In genomic region chr1:111990026-111990877, GRCh38 we compare ENCODE assay signal across 8 cellular contexts. TPM values are rescaled to one million over a fixed set of nuclear protein-coding genes. Genes with fewer than 3 reads are reported as not detected.
DNase-seq lines count a peak whose midpoint lies in the region; ATAC-seq and TF ChIP-seq lines count a peak whose summit lies in the region.

No MANE protein-coding gene starts in this region.

- peak; percentile 59 for DNase-seq in NCI-H1092 treated with DMSO at 0.1 percent for 48 hours (lab: John Stamatoyannopoulos, UW)
- no peak for DNase-seq in NCI-H1092 (lab: John Stamatoyannopoulos, UW)
- DNase-seq in esophagus squamous epithelium (lab: John Stamatoyannopoulos, UW) = no peak
- DNase-seq in AG20443 (ENCODE audit: low spot score) = no peak
- DNase-seq in stimulated activated CD4-positive, alpha-beta T cell treated with anti-CD3 and anti-CD28 coated beads, Interleukin-1b, Interleukin-23, amount 100 ng/mL, for 48 hours = no peak

- peak; percentile 44 for ATAC-seq in SK-N-SH treated with all-trans-retinoic acid at 6 μM for 48 hours
- no peak for ATAC-seq in GM21515 (IDR thresholded peaks at IDR 0.05; ENCODE audit: unreplicated experiment)

- H3K4me2 ChIP-seq in neural cell (ENCODE audit: low read length) = peak overlapping the region; percentile 79

- peaks cover 0 to 58% (median 0%) of the 10 kb centered on the region in 4 donors for H3K27me3 ChIP-seq in esophagus squamous epithelium
- H3K27me3 ChIP-seq in neural cell (ENCODE audit: insufficient read depth, low read depth, low read length) = peaks cover 38% of the 10 kb centered on the region

- peaks cover 16 to 36% (median 21%) of the 10 kb centered on the region in 3 donors for H3K4me1 ChIP-seq in esophagus squamous epithelium

- H3K27ac ChIP-seq in esophagus squamous epithelium (peak overlapping the region; percentile 48 to 83 (median 68)), neural cell (ENCODE audit: low read length) (peak overlapping the region; percentile 25)

- H3K9me2 ChIP-seq in neural cell (ENCODE audit: insufficient read depth, low read length) = no peaks in the 10 kb centered on the region

- H2AFZ ChIP-seq in neural cell (ENCODE audit: low read depth, low read length) = peak overlapping the region; percentile 51

- TF ChIP-seq CTCF in esophagus squamous epithelium (IDR thresholded peaks at IDR 0.05) = no peak
- TF ChIP-seq CTCF in neural cell (IDR thresholded peaks at IDR 0.05; ENCODE audit: poor library complexity, severe bottlenecking) = peak; percentile 39

- TF ChIP-seq EP300 in neural cell (conservative IDR thresholded peaks at IDR 0.05; ENCODE audit: poor library complexity, severe bottlenecking) = no peak

- peak; percentile 29 for TF ChIP-seq RAD21 in neural cell (conservative IDR thresholded peaks at IDR 0.05)

- TF ChIP-seq POLR2A in esophagus squamous epithelium (IDR thresholded peaks at IDR 0.05) = no peak

- 1 to 3% methylated on average over 42 to 47 of the region's 72 CpGs for WGBS in esophagus squamous epithelium, 2 donors

- intact Hi-C loops in esophagus squamous epithelium (cut with DNase I) = loop anchor here (10.0 kb wide), 1 partner anchor 195 kb away; no protein-coding TSS in a partner anchor

- no peaks in the 10 kb centered on the region for H3F3A ChIP-seq in neural cell (ENCODE audit: insufficient read depth, low read length, poor library complexity, severe bottlenecking)

- H3K9ac ChIP-seq in neural cell (ENCODE audit: low read length) = peak overlapping the region; percentile 77

- peak overlapping the region; percentile 54 to 82 (median 64) for H3K4me3 ChIP-seq in esophagus squamous epithelium
- peak overlapping the region; percentile 86 for H3K4me3 ChIP-seq in neural cell (ENCODE audit: low read length)

- no peaks in the 10 kb centered on the region for H4K20me1 ChIP-seq in neural cell (ENCODE audit: insufficient read depth)

- H3K36me3 ChIP-seq in esophagus squamous epithelium = no peaks in the 10 kb centered on the region
- no peaks in the 10 kb centered on the region for H3K36me3 ChIP-seq in neural cell (ENCODE audit: insufficient read depth, low read length)

- H3K79me2 ChIP-seq in neural cell (replicated peaks; ENCODE audit: insufficient read depth, low read length) = no peaks in the 10 kb centered on the region

- H3K9me3 ChIP-seq in esophagus squamous epithelium (no peaks in the 10 kb centered on the region), neural cell (ENCODE audit: low read length) (no peaks in the 10 kb centered on the region)

TF ChIP-seq in SK-N-SH treated with all-trans-retinoic acid at 6 μM for 48 hours, 23 proteins besides CTCF, POLR2A, EP300 and RAD21 (continues in another document):
- no peak for TF ChIP-seq ZNF8 (CRISPR knock-in tag; IDR thresholded peaks at IDR 0.05)
- no peak for TF ChIP-seq OSR1 (CRISPR knock-in tag; IDR thresholded peaks at IDR 0.05)
- no peak for TF ChIP-seq POU6F1 (CRISPR knock-in tag; IDR thresholded peaks at IDR 0.05; ENCODE audit: borderline replicate concordance, low read depth)
- no peak for TF ChIP-seq BACH2 (CRISPR knock-in tag; IDR thresholded peaks at IDR 0.05; ENCODE audit: borderline replicate concordance)
- TF ChIP-seq SNAI2 (CRISPR knock-in tag; IDR thresholded peaks at IDR 0.05) = no peak
- no peak for TF ChIP-seq ESRRG (CRISPR knock-in tag; IDR thresholded peaks at IDR 0.05)
- no peak for TF ChIP-seq CSRNP3 (CRISPR knock-in tag; IDR thresholded peaks at IDR 0.05)

TF ChIP-seq in neural cell, 6 proteins besides CTCF, POLR2A, EP300 and RAD21:
- TF ChIP-seq POLR2AphosphoS5 (IDR thresholded peaks at IDR 0.05) (peak; percentile 53), TAF1 (IDR thresholded peaks at IDR 0.05; ENCODE audit: low read depth) (peak; percentile 51), SMC3 (conservative IDR thresholded peaks at IDR 0.05; ENCODE audit: poor library complexity) (no peak), EZH2 (IDR thresholded peaks at IDR 0.05; ENCODE audit: borderline replicate concordance, insufficient read depth, low read length, poor library complexity, severe bottlenecking) (no peak), REST (IDR thresholded peaks at IDR 0.05; ENCODE audit: borderline replicate concordance) (no peak), MXI1 (conservative IDR thresholded peaks at IDR 0.05; ENCODE audit: poor library complexity, severe bottlenecking) (no peak)
TF ChIP-seq in neural cell: peak in this region for 2.

RNA-seq across cellular contexts. Expression of gene KCND3, which starts 0.8 kb away (rescaled TPM):
- 1 to 10 TPM; 2.4 to 6.0 (median 3.9) TPM for total RNA-seq in esophagus squamous epithelium
- polyA plus RNA-seq in neural cell = 7.0 and 7.8 TPM in 2 replicates
- 18.8 and 19.5 TPM in 2 replicates for polyA minus RNA-seq in neural cell
